ENCODE assay signal across 7 cellular contexts in genomic region chr22:25067851-25068421, GRCh38.
DNase-seq lines count a peak whose midpoint lies in the region; ATAC-seq and TF ChIP-seq lines count a peak whose summit lies in the region.

No MANE protein-coding gene starts in this region.

- no peak for TF ChIP-seq CTCF in mucosa of descending colon (IDR thresholded peaks at IDR 0.05)
- no peak for TF ChIP-seq CTCF in GM10248 (IDR thresholded peaks at IDR 0.05; ENCODE audit: control extremely low read depth, extremely low read depth, low read depth, missing control alignments)

- intact Hi-C loops in mucosa of descending colon (cut with DNase I, micrococcal nuclease), result no loop called here

- no peaks in the 10 kb centered on the region for H3K36me3 Mint-ChIP-seq in T-helper 17 cell (ENCODE audit: low read depth)

- peaks cover 56% of the 10 kb centered on the region for H3K4me1 Mint-ChIP-seq in T-helper 17 cell

- DNase-seq in T-helper 17 cell (peak; percentile 53 to 82 (median 78)), activated gamma-delta T cell (lab: John Stamatoyannopoulos, UW) (peak; percentile 63), mucosa of descending colon (peak; percentile 37 to 81 (median 52)), GM10248 (ENCODE audit: extremely low spot score) (no peak), hepatic stellate cell (ENCODE audit: low spot score) (no peak)
- peak; percentile 71 for DNase-seq in stimulated activated naive CD8-positive, alpha-beta T cell treated with anti-CD3 and anti-CD28 coated beads, Interleukin-15, Interleukin-2, amounts not matched to agents 100 U/mL and 50 U/mL, for 24 hours

- ATAC-seq in T-helper 17 cell, result peak; percentile 94
- ATAC-seq in mucosa of descending colon, result peak; percentile 75
- ATAC-seq in stimulated activated naive CD8-positive, alpha-beta T cell treated with anti-CD3 and anti-CD28 coated beads, Interleukin-15, Interleukin-2, amounts not matched to agents 100 U/mL and 50 U/mL, for 24 hours, result peak; percentile 78
- no peak for ATAC-seq in HG03175 (IDR thresholded peaks at IDR 0.05; ENCODE audit: unreplicated experiment)

- H3K9me3 ChIP-seq in T-helper 17 cell (ENCODE audit: control insufficient read depth, low read length, poor library complexity, severe bottlenecking) (no peaks in the 10 kb centered on the region), mucosa of descending colon (no peaks in the 10 kb centered on the region)

- no peak overlapping the region for H3K4me3 ChIP-seq in mucosa of descending colon

- CTCF ChIA-PET in GM10248 (lab: Yijun Ruan, JAX), result interaction anchor here (1.1 kb wide), 1 partner anchor 14 kb away, joined by 4 read pairs; no protein-coding TSS in a partner anchor

- H3K4me1 ChIP-seq in mucosa of descending colon (ENCODE audit: low read depth), result no peaks in the 10 kb centered on the region

- POLR2A ChIA-PET in GM10248 (lab: Yijun Ruan, JAX), result no interaction called here

- H3K4me3 Mint-ChIP-seq in T-helper 17 cell, result peak overlapping the region; percentile 94

- no peaks in the 10 kb centered on the region for H3K36me3 ChIP-seq in mucosa of descending colon (ENCODE audit: low read depth)

- peak overlapping the region; percentile 99 for H3K27ac Mint-ChIP-seq in T-helper 17 cell

- H3K27me3 Mint-ChIP-seq in T-helper 17 cell, result no peaks in the 10 kb centered on the region

Comparison
In these comparisons a context has a peak if more than half of its experiments do, and no peak if none do; other contexts are left out.
1. DNase-seq: peak in T-helper 17 cell (3 of 3), activated gamma-delta T cell (single experiment), mucosa of descending colon (3 of 3) and stimulated activated naive CD8-positive, alpha-beta T cell treated with anti-CD3 and anti-CD28 coated beads, Interleukin-15, Interleukin-2, amounts not matched to agents 100 U/mL and 50 U/mL, for 24 hours (single experiment); none in GM10248 (single experiment) and hepatic stellate cell (single experiment).